Comparison of ENCODE assay signal across 12 cellular contexts in genomic region chr22:41844513-41844912, GRCh38. TPM values are rescaled to one million over a fixed set of nuclear protein-coding genes. Genes with fewer than 3 reads are reported as not detected.
DNase-seq lines count a peak whose midpoint lies in the region; ATAC-seq, FAIRE-seq and TF ChIP-seq lines count a peak whose summit lies in the region.
"Had no signal": no experiment of that assay in that cellular context is flagged by ENCODE, and none has a peak within 500 bp of the region (broad histone marks: within the 10 kb centered on the region; RNA-seq: fewer than 3 reads in every experiment).

No MANE protein-coding gene starts in this region.

- no peak overlapping the region for H3K4me3 Mint-ChIP-seq in activated T-helper 1 cell treated with anti-CD3 and anti-CD28 coated beads, Interleukin-12 subunit alpha, Interleukin-12 subunit beta, Interleukin-2, Interleukin-4 antibody, amounts not matched to agents 30 ng/mL and 10 ng/mL and 1 ng/mL, durations not matched to agents 14 hours and 24 hours and 36 hours

- no peaks in the 10 kb centered on the region for H3K27me3 Mint-ChIP-seq in activated T-helper 1 cell treated with anti-CD3 and anti-CD28 coated beads, Interleukin-12 subunit alpha, Interleukin-12 subunit beta, Interleukin-2, Interleukin-4 antibody, amounts not matched to agents 30 ng/mL and 10 ng/mL and 1 ng/mL, durations not matched to agents 14 hours and 24 hours and 36 hours (ENCODE audit: insufficient read depth)

- TF ChIP-seq POLR2A in upper lobe of left lung (IDR thresholded peaks at IDR 0.05), result no peak

- H3K4me3 ChIP-seq in cardiac muscle cell (no peak overlapping the region), left ventricle myocardium inferior (no peak overlapping the region), lung (no peak overlapping the region), upper lobe of left lung (no peak overlapping the region)
- H3K4me3 ChIP-seq: esophagus muscularis mucosa, spleen had no signal

- no peak for ATAC-seq in lung (ENCODE audit: insufficient read depth, low FRiP score)
- peak in 1 of 2 donors; percentile 74 for ATAC-seq in upper lobe of left lung (ENCODE audit: low FRiP score in 2 of 2)

- no peak for FAIRE-seq in frontal cortex (lab: Jason Lieb, UNC)

- H3K9me3 ChIP-seq in cardiac muscle cell (ENCODE audit: low read depth) (no peaks in the 10 kb centered on the region), left ventricle myocardium inferior (replicated peaks) (no peaks in the 10 kb centered on the region), lung (ENCODE audit: control insufficient read depth in 2 of 2, insufficient read depth in 1 of 2, low read length in 1 of 2) (no peaks in the 10 kb centered on the region), upper lobe of left lung (no peaks in the 10 kb centered on the region)
- H3K9me3 ChIP-seq: esophagus muscularis mucosa, spleen had no signal

- H3K4me1 ChIP-seq in cardiac muscle cell (ENCODE audit: low read depth) (peaks cover 48% of the 10 kb centered on the region), left ventricle myocardium inferior (peaks cover 80% of the 10 kb centered on the region), lung (ENCODE audit: control insufficient read depth in 2 of 2, insufficient read depth in 2 of 2, low read length in 2 of 2) (peaks cover 20 to 47% of the 10 kb centered on the region in 2 donors), upper lobe of left lung (peaks cover 43 to 90% (median 76%) of the 10 kb centered on the region in 4 donors)

- H3K27me3 ChIP-seq in cardiac muscle cell (no peaks in the 10 kb centered on the region), left ventricle myocardium inferior (ENCODE audit: low read depth) (no peaks in the 10 kb centered on the region), lung (ENCODE audit: control insufficient read depth, insufficient read depth) (no peaks in the 10 kb centered on the region), upper lobe of left lung (no peaks in the 10 kb centered on the region)
- H3K27me3 ChIP-seq: esophagus muscularis mucosa, spleen had no signal

- WGBS in lung, 2 donors, result 62 to 74% methylated on average over 3 of the region's 3 CpGs
- 42 to 53% methylated on average over 1 to 3 of the region's 3 CpGs for WGBS in upper lobe of left lung, 2 donors

- TF ChIP-seq CTCF in cardiac muscle cell (IDR thresholded peaks at IDR 0.05; ENCODE audit: low read depth, low read length) (no peak), left ventricle myocardium inferior (IDR thresholded peaks at IDR 0.05; ENCODE audit: borderline replicate concordance) (no peak), lung (IDR thresholded peaks at IDR 0.05; ENCODE audit: control extremely low read depth, extremely low read depth) (no peak), upper lobe of left lung (IDR thresholded peaks at IDR 0.05) (no peak)

- CTCF ChIA-PET in HEK293T (lab: Yijun Ruan, JAX), result interaction anchor here (2.0 kb wide), 1 partner anchor 147 kb away, joined by 7 read pairs; no protein-coding TSS in a partner anchor

- TF ChIP-seq EP300 in upper lobe of left lung (IDR thresholded peaks at IDR 0.05), result peak in 1 of 4 donors; percentile 11

- H3K4me1 Mint-ChIP-seq in activated T-helper 1 cell treated with anti-CD3 and anti-CD28 coated beads, Interleukin-12 subunit alpha, Interleukin-12 subunit beta, Interleukin-2, Interleukin-4 antibody, amounts not matched to agents 30 ng/mL and 10 ng/mL and 1 ng/mL, durations not matched to agents 14 hours and 24 hours and 36 hours (ENCODE audit: low read depth), result peaks cover 72% of the 10 kb centered on the region

- POLR2A ChIA-PET in HEK293T (lab: Yijun Ruan, JAX), result interaction anchor here (1.1 to 3.7 kb wide), 2 partner anchors 12 to 44 kb away, joined by 4 to 18 read pairs; partner anchors contain the start of genes CCDC134 and SREBF2

- H3K27ac Mint-ChIP-seq in activated T-helper 1 cell treated with anti-CD3 and anti-CD28 coated beads, Interleukin-12 subunit alpha, Interleukin-12 subunit beta, Interleukin-2, Interleukin-4 antibody, amounts not matched to agents 30 ng/mL and 10 ng/mL and 1 ng/mL, durations not matched to agents 14 hours and 24 hours and 36 hours, result peak overlapping the region; percentile 18

- intact Hi-C loops in left ventricle myocardium inferior (cut with micrococcal nuclease), result loop anchor here (5.0 kb wide), 1 partner anchor 33 kb away; no protein-coding TSS in a partner anchor
- intact Hi-C loops in activated T-helper 1 cell treated with anti-CD3 and anti-CD28 coated beads, Interleukin-12 subunit alpha, Interleukin-12 subunit beta, Interleukin-2, Interleukin-4 antibody, amounts not matched to agents 30 ng/mL and 10 ng/mL and 1 ng/mL, durations not matched to agents 14 hours and 24 hours and 36 hours (cut with micrococcal nuclease), result no loop called here

- H3K36me3 ChIP-seq in cardiac muscle cell (no peaks in the 10 kb centered on the region), left ventricle myocardium inferior (peaks cover 8% of the 10 kb centered on the region), lung (ENCODE audit: control insufficient read depth in 2 of 2, insufficient read depth in 2 of 2, low read length in 2 of 2) (peaks cover 3 to 5% of the 10 kb centered on the region in 2 donors), upper lobe of left lung (peaks cover 0 to 3% (median 1%) of the 10 kb centered on the region in 4 donors)
- H3K36me3 ChIP-seq: esophagus muscularis mucosa had no signal

- H3K27ac ChIP-seq in cardiac muscle cell, result peak overlapping the region; percentile 86
- H3K27ac ChIP-seq in left ventricle myocardium inferior (replicated peaks), result no peak overlapping the region
- no peak overlapping the region for H3K27ac ChIP-seq in lung (ENCODE audit: low read depth in 1 of 2, low read length in 1 of 2)
- H3K27ac ChIP-seq in upper lobe of left lung, result peak overlapping the region in 3 of 4 donors; percentile 5 to 45 (median 36)

- no peaks in the 10 kb centered on the region for H3K9me3 Mint-ChIP-seq in activated T-helper 1 cell treated with anti-CD3 and anti-CD28 coated beads, Interleukin-12 subunit alpha, Interleukin-12 subunit beta, Interleukin-2, Interleukin-4 antibody, amounts not matched to agents 30 ng/mL and 10 ng/mL and 1 ng/mL, durations not matched to agents 14 hours and 24 hours and 36 hours
- H3K9me3 Mint-ChIP-seq: neural crest cell had no signal

- DNase-seq in cardiac muscle cell (ENCODE audit: low read depth in 1 of 2, low spot score in 1 of 2), result no peak
- DNase-seq in left ventricle myocardium inferior, result no peak
- DNase-seq in activated T-helper 1 cell treated with anti-CD3 and anti-CD28 coated beads, Interleukin-12 subunit alpha, Interleukin-12 subunit beta, Interleukin-2, Interleukin-4 antibody, amounts not matched to agents 30 ng/mL and 10 ng/mL and 1 ng/mL, durations not matched to agents 14 hours and 24 hours and 36 hours (ENCODE audit: low spot score), result no peak
- DNase-seq in lung (ENCODE audit: low spot score), result peak; percentile 72
- peak in 1 of 2 donors; percentile 82 for DNase-seq in upper lobe of left lung
- DNase-seq in AG08395 (ENCODE audit: low spot score), result no peak
- DNase-seq in frontal cortex (ENCODE audit: low spot score in 2 of 2), result no peak
- no peak for DNase-seq in HEK293T (ENCODE audit: extremely low spot score)
- DNase-seq: NCI-H2227 treated with DMSO at 0.1 percent for 48 hours, spleen had no signal

- H3K36me3 Mint-ChIP-seq in activated T-helper 1 cell treated with anti-CD3 and anti-CD28 coated beads, Interleukin-12 subunit alpha, Interleukin-12 subunit beta, Interleukin-2, Interleukin-4 antibody, amounts not matched to agents 30 ng/mL and 10 ng/mL and 1 ng/mL, durations not matched to agents 14 hours and 24 hours and 36 hours (ENCODE audit: low read depth), result peaks cover 34% of the 10 kb centered on the region

TF ChIP-seq in HEK293T, 16 proteins besides CTCF, POLR2A, EP300 and RAD21 (continues in another document):
- TF ChIP-seq TARDBP (IDR thresholded peaks at IDR 0.05) (no peak), LEF1 (IDR thresholded peaks at IDR 0.05; ENCODE audit: borderline replicate concordance) (no peak), ARNT (IDR thresholded peaks at IDR 0.05) (no peak), FOXM1 (IDR thresholded peaks at IDR 0.05; ENCODE audit: borderline replicate concordance) (no peak), HDGF (IDR thresholded peaks at IDR 0.05; ENCODE audit: borderline replicate concordance) (no peak), ELF4 (IDR thresholded peaks at IDR 0.05) (no peak), CTBP1 (IDR thresholded peaks at IDR 0.05; ENCODE audit: borderline replicate concordance) (no peak), FOXA1 (IDR thresholded peaks at IDR 0.05) (no peak), FOXK2 (IDR thresholded peaks at IDR 0.05) (no peak), PKNOX1 (IDR thresholded peaks at IDR 0.05) (no peak), L3MBTL2 (conservative IDR thresholded peaks at IDR 0.05) (no peak), NFRKB (IDR thresholded peaks at IDR 0.05) (no peak), ZNF384 (IDR thresholded peaks at IDR 0.05) (no peak), SUZ12 (IDR thresholded peaks at IDR 0.05) (no peak)

RNA-seq across cellular contexts. Expression of gene SREBF2, which starts 11.6 kb away (rescaled TPM):
- 259 and 273 TPM in 2 replicates for total RNA-seq in cardiac muscle cell
- 225 and 238 TPM in 2 replicates for polyA plus RNA-seq in cardiac muscle cell
- total RNA-seq in left ventricle myocardium inferior, result 74.5 TPM
- total RNA-seq in activated T-helper 1 cell treated with anti-CD3 and anti-CD28 coated beads, Interleukin-12 subunit alpha, Interleukin-12 subunit beta, Interleukin-2, Interleukin-4 antibody, amounts not matched to agents 30 ng/mL and 10 ng/mL and 1 ng/mL, durations not matched to agents 14 hours and 24 hours and 36 hours, result 235 and 245 TPM in 2 replicates
- 100 to 1,000 TPM in 1 of 2 donors, 10 to 100 TPM in 1; 68.1 to 155 TPM for total RNA-seq in lung
- polyA plus RNA-seq in lung, result 10 to 100 TPM; 70.6 to 81.2 TPM
- 100 to 1,000 TPM; 124 to 175 (median 145) TPM for total RNA-seq in upper lobe of left lung
- total RNA-seq in frontal cortex, result 56.3 TPM

RNA-seq across cellular contexts. Expression of gene CCDC134, which starts 44.0 kb away (rescaled TPM):
- 14.8 and 19.3 TPM in 2 replicates for total RNA-seq in cardiac muscle cell
- polyA plus RNA-seq in cardiac muscle cell, result 10.3 and 11.5 TPM in 2 replicates
- 3.9 TPM for total RNA-seq in left ventricle myocardium inferior
- 18.0 and 19.6 TPM in 2 replicates for total RNA-seq in activated T-helper 1 cell treated with anti-CD3 and anti-CD28 coated beads, Interleukin-12 subunit alpha, Interleukin-12 subunit beta, Interleukin-2, Interleukin-4 antibody, amounts not matched to agents 30 ng/mL and 10 ng/mL and 1 ng/mL, durations not matched to agents 14 hours and 24 hours and 36 hours
- 10 to 100 TPM in 1 of 2 donors, 1 to 10 TPM in 1; 9.9 to 10.6 TPM for total RNA-seq in lung
- 1 to 10 TPM; 2.5 to 4.2 TPM for polyA plus RNA-seq in lung
- total RNA-seq in upper lobe of left lung, result 10 to 100 TPM in 2 of 6 donors, 1 to 10 TPM in 4; 5.5 to 12.6 (median 8.8) TPM
- 14.3 TPM for total RNA-seq in frontal cortex

Comparison
In these comparisons a context has a peak if more than half of its experiments do, and no peak if none do; other contexts are left out.
1. H3K27ac ChIP-seq: peak in cardiac muscle cell (single experiment) and upper lobe of left lung (3 of 4); none in left ventricle myocardium inferior (single experiment) and lung (0 of 2).